Comparison of ENCODE assay signal across 16 cellular contexts in the genomic region with DNA sequence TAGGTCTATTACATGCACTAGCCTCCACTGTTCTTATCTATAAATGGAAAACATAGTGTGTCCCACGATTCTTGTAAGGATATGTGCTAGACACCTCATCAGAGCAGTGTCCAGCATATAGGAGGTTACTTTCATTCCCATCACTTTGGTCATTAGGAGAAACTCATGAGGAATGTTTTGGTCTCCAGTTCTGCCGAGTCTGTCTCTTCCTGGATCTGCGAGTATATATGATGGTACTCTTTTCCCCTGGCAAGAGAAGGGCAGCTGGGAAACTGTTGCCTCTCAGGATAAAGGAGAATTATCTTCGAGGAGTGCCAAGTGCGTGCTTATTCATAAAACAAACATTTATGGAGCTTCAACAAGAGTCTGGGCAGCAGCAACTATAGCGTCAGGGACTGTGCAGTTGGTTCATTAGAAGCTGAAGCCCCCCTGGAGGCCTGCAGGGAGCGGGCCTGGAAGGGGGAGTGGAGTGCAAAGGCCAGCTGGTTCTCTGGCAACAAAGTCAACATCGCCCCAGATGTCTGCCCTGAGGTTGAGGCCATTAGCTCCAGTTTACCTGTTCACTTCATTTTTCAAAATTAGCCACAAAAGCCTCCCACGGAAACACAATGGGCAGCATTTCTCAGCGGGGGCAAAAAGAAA.
A peak's percentile ranks its signal among the peaks of the same experiment; 100 is the strongest.
DNase-seq lines count a peak whose midpoint lies in the region; ATAC-seq, FAIRE-seq and TF ChIP-seq lines count a peak whose summit lies in the region.
"Had no signal": no experiment of that assay in that cellular context is flagged by ENCODE, and none has a peak within 500 bp of the region (broad histone marks: within the 10 kb centered on the region; RNA-seq: fewer than 3 reads in every experiment).

No MANE protein-coding gene starts in this region.

- no peak overlapping the region for H3K18ac ChIP-seq in mesendoderm (ENCODE audit: low read length)

- POLR2A ChIA-PET in SK-N-SH (lab: Yijun Ruan, JAX), result no interaction called here
- POLR2A ChIA-PET in GM10248 (lab: Yijun Ruan, JAX), result no interaction called here

- H3K23ac ChIP-seq in mesendoderm (ENCODE audit: low read length), result no peak overlapping the region

- CTCF ChIA-PET in SK-N-SH (lab: Yijun Ruan, JAX) (interaction anchor here (0.7 to 4.3 kb wide), 9 partner anchors 48 to 766 kb away, joined by 3 to 30 read pairs (median 4); no protein-coding TSS in a partner anchor), GM10248 (lab: Yijun Ruan, JAX) (interaction anchor here (1.0 to 2.4 kb wide), 3 partner anchors 47 to 613 kb away, joined by 4 to 9 read pairs (median 4); no protein-coding TSS in a partner anchor)

- H2BK120ac ChIP-seq in mesendoderm (ENCODE audit: low read depth, low read length), result no peak overlapping the region

- DNase-seq in SK-N-SH, result peak; percentile 12
- DNase-seq in NCI-H2227 (lab: John Stamatoyannopoulos, UW; ENCODE audit: unreplicated experiment), result peak; percentile 47
- peak; percentile 27 for DNase-seq in bronchial epithelial cell (ENCODE audit: low read depth)
- peak; percentile 35 for DNase-seq in retina
- no peak for DNase-seq in MM.1S
- DNase-seq in GM10248 (ENCODE audit: extremely low spot score), result no peak
- DNase-seq in mesendoderm, result no peak
- DNase-seq: activated CD8-positive, alpha-beta memory T cell treated with anti-CD3 and anti-CD28 coated beads for 24 hours; DMS53; IMR-90; mammary epithelial cell; stimulated activated CD4-positive, alpha-beta T cell treated with anti-CD3 and anti-CD28 coated beads, Interleukin-15, amount 100 ng/mL, for 24 hours had no signal

- H3F3A ChIP-seq in SK-N-SH (replicated peaks; ENCODE audit: insufficient read depth) (no peaks in the 10 kb centered on the region), MM.1S (ENCODE audit: insufficient read depth, low read length) (no peaks in the 10 kb centered on the region)

- no peaks in the 10 kb centered on the region for H3K79me1 ChIP-seq in mesendoderm (ENCODE audit: low read length)

- H3K4me2 ChIP-seq in SK-N-SH, result peak overlapping the region; percentile 50
- no peak overlapping the region for H3K4me2 ChIP-seq in MM.1S (ENCODE audit: low read depth, low read length)
- no peak overlapping the region for H3K4me2 ChIP-seq in mesendoderm (ENCODE audit: low read length)

- no peak overlapping the region for H3K4ac ChIP-seq in mesendoderm (ENCODE audit: low read depth, low read length)

- no peak overlapping the region for H4K5ac ChIP-seq in mesendoderm (ENCODE audit: low read length)

- no peak overlapping the region for H2AK5ac ChIP-seq in mesendoderm (ENCODE audit: low read length)

- WGBS in SK-N-SH (ENCODE audit: low lambda C conversion rate), result 23% methylated on average over 10 of the region's 10 CpGs
- WGBS in mesendoderm (ENCODE audit: extremely low coverage, insufficient coverage, low lambda C conversion rate), result no CpG with 5 or more reads among the region's 10 CpGs

- no peak overlapping the region for H2BK5ac ChIP-seq in mesendoderm (ENCODE audit: low read length)

- H2AFZ ChIP-seq in SK-N-SH (ENCODE audit: low read depth) (no peak overlapping the region), MM.1S (ENCODE audit: low read length) (no peak overlapping the region)

- H3K4me1 ChIP-seq in SK-N-SH (ENCODE audit: control insufficient read depth in 1 of 2, insufficient read depth in 2 of 2, low read depth in 1 of 2, low read length in 1 of 2), result peaks cover 0 to 12% of the 10 kb centered on the region in 2 experiments; a peak in 2 of 4 replicates
- no peaks in the 10 kb centered on the region for H3K4me1 ChIP-seq in MM.1S (ENCODE audit: low read length)
- peaks cover 3% of the 10 kb centered on the region for H3K4me1 ChIP-seq in mesendoderm (ENCODE audit: control insufficient read depth, low read depth, low read length)

- no peak for ATAC-seq in SK-N-SH treated with all-trans-retinoic acid at 6 μM for 48 hours
- ATAC-seq: natural killer cell treated with Interleukin-12 subunit alpha and Interleukin-12 subunit beta and Interleukin-15 and Interleukin-18, amount 100 ng/mL, for 72 hours; WTC11 had no signal

- no peak for TF ChIP-seq EP300 in SK-N-SH (IDR thresholded peaks at IDR 0.05; ENCODE audit: borderline replicate concordance in 1 of 2, low read depth in 1 of 2, low read length in 1 of 2)

- no peaks in the 10 kb centered on the region for H3K27me3 ChIP-seq in SK-N-SH (ENCODE audit: insufficient read depth)
- H3K27me3 ChIP-seq in bronchial epithelial cell (ENCODE audit: control insufficient read depth, insufficient read depth, low read length), result no peaks in the 10 kb centered on the region
- H3K27me3 ChIP-seq in MM.1S (replicated peaks; ENCODE audit: insufficient read depth, low read length), result no peaks in the 10 kb centered on the region
- no peaks in the 10 kb centered on the region for H3K27me3 ChIP-seq in mesendoderm (ENCODE audit: insufficient read depth, low read length, poor library complexity)

- no peak overlapping the region for H3K56ac ChIP-seq in mesendoderm (ENCODE audit: low read length)

- no peaks in the 10 kb centered on the region for H3K9me3 ChIP-seq in SK-N-SH
- no peaks in the 10 kb centered on the region for H3K9me3 ChIP-seq in MM.1S (replicated peaks; ENCODE audit: insufficient read depth, low read length)

- H4K20me1 ChIP-seq in SK-N-SH (ENCODE audit: insufficient read depth) (no peaks in the 10 kb centered on the region), MM.1S (ENCODE audit: insufficient read depth, low read length) (no peaks in the 10 kb centered on the region)

- no peaks in the 10 kb centered on the region for H3K36me3 ChIP-seq in SK-N-SH (replicated peaks in 1 of 2; ENCODE audit: control insufficient read depth in 1 of 2, insufficient read depth in 2 of 2, low read length in 1 of 2)
- H3K36me3 ChIP-seq in bronchial epithelial cell (ENCODE audit: control insufficient read depth, insufficient read depth, low read length), result no peaks in the 10 kb centered on the region
- H3K36me3 ChIP-seq in MM.1S (replicated peaks; ENCODE audit: insufficient read depth, low read length), result no peaks in the 10 kb centered on the region
- H3K36me3 ChIP-seq in mesendoderm (ENCODE audit: control insufficient read depth, insufficient read depth, low read length), result no peaks in the 10 kb centered on the region

- H2BK15ac ChIP-seq in mesendoderm (replicated peaks; ENCODE audit: low read depth), result no peak overlapping the region

- H3K27ac ChIP-seq in SK-N-SH (ENCODE audit: low read depth in 2 of 2, low read length in 1 of 2), result peak overlapping the region in 1 of 2 experiments; percentile 24; a peak in 1 of 4 replicates
- H3K27ac ChIP-seq in MM.1S (ENCODE audit: low read length), result no peak overlapping the region
- H3K27ac ChIP-seq in mesendoderm (ENCODE audit: low read depth, low read length), result no peak overlapping the region
- H3K27ac ChIP-seq: C4-2B had no signal

- H3K9ac ChIP-seq in SK-N-SH (no peak overlapping the region), MM.1S (ENCODE audit: low read length) (no peak overlapping the region), mesendoderm (ENCODE audit: low read length) (no peak overlapping the region)

- TF ChIP-seq RAD21 in SK-N-SH (IDR thresholded peaks at IDR 0.05; ENCODE audit: low read length), result no peak

- no peak overlapping the region for H4K8ac ChIP-seq in mesendoderm (ENCODE audit: low read depth, low read length)

- H3K9me2 ChIP-seq in SK-N-SH, result no peaks in the 10 kb centered on the region
- no peaks in the 10 kb centered on the region for H3K9me2 ChIP-seq in MM.1S (replicated peaks; ENCODE audit: insufficient read depth, low read length)

- H3K79me2 ChIP-seq in SK-N-SH (ENCODE audit: insufficient read depth), result no peaks in the 10 kb centered on the region
- H3K79me2 ChIP-seq in MM.1S (ENCODE audit: low read length), result no peaks in the 10 kb centered on the region
- no peaks in the 10 kb centered on the region for H3K79me2 ChIP-seq in mesendoderm (ENCODE audit: control insufficient read depth, insufficient read depth, low read length)

- no peak for TF ChIP-seq CTCF in SK-N-SH (IDR thresholded peaks at IDR 0.05)
- TF ChIP-seq CTCF in bronchial epithelial cell (IDR thresholded peaks at IDR 0.05; ENCODE audit: insufficient read depth, low read length, severe bottlenecking), result no peak
- no peak for TF ChIP-seq CTCF in MM.1S (IDR thresholded peaks at IDR 0.05; ENCODE audit: low read length)
- TF ChIP-seq CTCF in GM10248 (IDR thresholded peaks at IDR 0.05; ENCODE audit: control extremely low read depth, extremely low read depth, low read depth, missing control alignments), result no peak

- FAIRE-seq in bronchial epithelial cell (lab: Jason Lieb, UNC), result no peak

- H3K4me3 ChIP-seq in SK-N-SH (ENCODE audit: low read depth in 2 of 2, low read length in 1 of 2) (no peak overlapping the region), bronchial epithelial cell (ENCODE audit: low read depth, low read length) (no peak overlapping the region), MM.1S (ENCODE audit: low read length) (no peak overlapping the region), mesendoderm (ENCODE audit: low read length) (no peak overlapping the region)

TF ChIP-seq in SK-N-SH, 30 proteins besides CTCF, POLR2A, EP300 and RAD21 (continues in another document):
- TF ChIP-seq, protein P1, sequence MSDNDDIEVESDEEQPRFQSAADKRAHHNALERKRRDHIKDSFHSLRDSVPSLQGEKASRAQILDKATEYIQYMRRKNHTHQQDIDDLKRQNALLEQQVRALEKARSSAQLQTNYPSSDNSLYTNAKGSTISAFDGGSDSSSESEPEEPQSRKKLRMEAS (IDR thresholded peaks at IDR 0.05; ENCODE audit: low read depth), result no peak
- TF ChIP-seq ELF1 (IDR thresholded peaks at IDR 0.05) (no peak), YY1 (IDR thresholded peaks at IDR 0.05; ENCODE audit: low read depth) (no peak)

TF ChIP-seq in SK-N-SH treated with all-trans-retinoic acid at 6 μM for 48 hours, 23 proteins besides CTCF, POLR2A, EP300 and RAD21 (continues in another document):
- TF ChIP-seq GLIS3 (CRISPR knock-in tag; IDR thresholded peaks at IDR 0.05) (no peak), CSDC2 (CRISPR knock-in tag; IDR thresholded peaks at IDR 0.05) (no peak)

Comparison
In these comparisons a context has a peak if more than half of its experiments do, and no peak if none do; other contexts are left out.
1. DNase-seq: peak in SK-N-SH (single experiment), NCI-H2227 (single experiment), bronchial epithelial cell (single experiment) and retina (single experiment); none in MM.1S (single experiment), GM10248 (single experiment) and mesendoderm (single experiment).